8 cellular contexts compared by ENCODE assay signal in the genomic region with DNA sequence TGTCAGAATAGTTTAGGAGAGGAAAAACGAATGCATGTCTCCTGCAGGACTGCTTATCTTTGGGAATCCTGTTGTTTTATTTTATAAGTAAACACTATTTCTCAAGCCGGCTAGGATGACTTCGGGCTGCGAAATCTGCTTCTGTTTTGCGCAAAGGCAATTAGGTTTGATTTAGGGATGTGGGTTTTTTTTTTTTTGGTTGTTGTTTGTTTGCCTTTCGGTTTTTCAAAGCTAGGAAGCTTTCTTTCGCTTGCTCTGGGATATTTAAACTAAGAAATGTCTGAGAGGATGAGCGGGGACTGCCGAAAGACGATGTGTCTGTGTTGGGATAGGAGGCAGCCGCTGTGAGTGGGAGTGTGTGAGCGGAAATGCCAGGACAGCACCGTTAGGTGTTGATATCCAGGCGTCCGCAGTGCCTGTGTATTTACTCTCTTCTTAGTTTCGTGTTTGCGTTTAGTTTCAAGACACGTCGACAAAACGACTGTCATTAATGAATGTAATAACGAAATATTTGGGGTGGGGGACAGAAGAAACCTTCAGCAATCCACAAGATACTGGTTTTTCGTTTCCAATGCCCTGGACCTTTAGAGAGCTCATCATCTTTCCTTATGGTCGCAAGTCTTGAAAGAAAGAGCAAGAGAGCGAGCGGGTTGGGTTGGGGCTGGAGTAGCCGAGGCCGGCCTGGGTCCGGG. TPM values are rescaled to one million over a fixed set of nuclear protein-coding genes. Genes with fewer than 3 reads are reported as not detected.
DNase-seq lines count a peak whose midpoint lies in the region; ATAC-seq and TF ChIP-seq lines count a peak whose summit lies in the region.

No MANE protein-coding gene starts in this region.

- H3K4me1 ChIP-seq in HUES48 (ENCODE audit: control insufficient read depth, insufficient read depth, low read length) (peaks cover 17% of the 10 kb centered on the region), mucosa of stomach (ENCODE audit: control insufficient read depth, insufficient read depth, low read length) (peaks cover 60% of the 10 kb centered on the region)

- peaks cover 94% of the 10 kb centered on the region for H3K27me3 Mint-ChIP-seq in CD4-positive, alpha-beta T cell
- H3K27me3 Mint-ChIP-seq in activated CD8-positive, alpha-beta T cell treated with anti-CD3 and anti-CD28 coated beads for 36 hours = peaks cover 79% of the 10 kb centered on the region

- no peak overlapping the region for H3K27ac ChIP-seq in CD4-positive, alpha-beta T cell (ENCODE audit: low read depth, low read length)
- no peak overlapping the region for H3K27ac ChIP-seq in HUES48 (ENCODE audit: low read depth, low read length)

- H3K4me3 ChIP-seq in HUES48 (ENCODE audit: low read depth, low read length) (peak overlapping the region; percentile 39), mucosa of stomach (ENCODE audit: low read length) (no peak overlapping the region)

- H3K9ac ChIP-seq in HUES48 (ENCODE audit: low read depth, low read length) (no peak overlapping the region), mucosa of stomach (ENCODE audit: low read length) (peak overlapping the region; percentile 3)

- no peak overlapping the region for H3K27ac Mint-ChIP-seq in CD4-positive, alpha-beta T cell
- H3K27ac Mint-ChIP-seq in activated CD8-positive, alpha-beta T cell treated with anti-CD3 and anti-CD28 coated beads for 36 hours = no peak overlapping the region

- ATAC-seq in CD4-positive, alpha-beta T cell (ENCODE audit: poor library complexity) = no peak
- ATAC-seq in activated CD8-positive, alpha-beta T cell treated with anti-CD3 and anti-CD28 coated beads for 36 hours = no peak
- ATAC-seq in GM21447 (IDR thresholded peaks at IDR 0.05; ENCODE audit: unreplicated experiment) (no peak), HG03521 (IDR thresholded peaks at IDR 0.05; ENCODE audit: unreplicated experiment) (no peak)

- TF ChIP-seq CTCF in CD4-positive, alpha-beta T cell (IDR thresholded peaks at IDR 0.05) = no peak
- TF ChIP-seq CTCF in activated CD8-positive, alpha-beta T cell treated with anti-CD3 and anti-CD28 coated beads for 36 hours (IDR thresholded peaks at IDR 0.05) = no peak

- DNase-seq in CD4-positive, alpha-beta T cell = no peak
- peak; percentile 47 for DNase-seq in activated CD8-positive, alpha-beta T cell treated with anti-CD3 and anti-CD28 coated beads for 36 hours
- DNase-seq in SKM-1 treated with dmso at 0.1 percent for 144 hours (lab: John Stamatoyannopoulos, UW; ENCODE audit: unreplicated experiment) (no peak), NCI-H2171 treated with DMSO at 0.1 percent for 48 hours (lab: John Stamatoyannopoulos, UW) (no peak)

- no peaks in the 10 kb centered on the region for H3K36me3 Mint-ChIP-seq in CD4-positive, alpha-beta T cell (ENCODE audit: low read depth)
- H3K36me3 Mint-ChIP-seq in activated CD8-positive, alpha-beta T cell treated with anti-CD3 and anti-CD28 coated beads for 36 hours (ENCODE audit: low read depth) = no peaks in the 10 kb centered on the region

- intact Hi-C loops in CD4-positive, alpha-beta T cell (cut with DNase I, micrococcal nuclease) = loop anchor here in 1 of 2 experiments (5.0 kb wide), 1 partner anchor 50 kb away; no protein-coding TSS in a partner anchor
- intact Hi-C loops in activated CD8-positive, alpha-beta T cell treated with anti-CD3 and anti-CD28 coated beads for 36 hours (cut with micrococcal nuclease) = no loop called here

- H3K36me3 ChIP-seq in HUES48 (ENCODE audit: control insufficient read depth, insufficient read depth, low read length) (no peaks in the 10 kb centered on the region), mucosa of stomach (ENCODE audit: control insufficient read depth, insufficient read depth, low read length) (no peaks in the 10 kb centered on the region)

- peaks cover 65% of the 10 kb centered on the region for H3K4me1 Mint-ChIP-seq in CD4-positive, alpha-beta T cell (ENCODE audit: low read depth)
- H3K4me1 Mint-ChIP-seq in activated CD8-positive, alpha-beta T cell treated with anti-CD3 and anti-CD28 coated beads for 36 hours (ENCODE audit: low read depth) = peaks cover 50% of the 10 kb centered on the region

- peak overlapping the region; percentile 73 for H3K4me3 Mint-ChIP-seq in CD4-positive, alpha-beta T cell
- peak overlapping the region; percentile 66 for H3K4me3 Mint-ChIP-seq in activated CD8-positive, alpha-beta T cell treated with anti-CD3 and anti-CD28 coated beads for 36 hours

- POLR2A ChIA-PET in CD4-positive, alpha-beta T cell (lab: Charles Lee) = no interaction called here
- POLR2A ChIA-PET in activated CD8-positive, alpha-beta T cell treated with anti-CD3 and anti-CD28 coated beads for 36 hours (lab: Charles Lee) = interaction anchor here (0.6 to 1.0 kb wide), 2 partner anchors 9 to 541 kb away, joined by 3 read pairs; no protein-coding TSS in a partner anchor

- CTCF ChIA-PET in CD4-positive, alpha-beta T cell (lab: Charles Lee) = no interaction called here
- CTCF ChIA-PET in activated CD8-positive, alpha-beta T cell treated with anti-CD3 and anti-CD28 coated beads for 36 hours (lab: Charles Lee) = interaction anchor here (0.6 to 1.6 kb wide), 2 partner anchors 9 to 153 kb away, joined by 3 read pairs; no protein-coding TSS in a partner anchor

- no peaks in the 10 kb centered on the region for H3K9me3 Mint-ChIP-seq in CD4-positive, alpha-beta T cell
- no peaks in the 10 kb centered on the region for H3K9me3 Mint-ChIP-seq in activated CD8-positive, alpha-beta T cell treated with anti-CD3 and anti-CD28 coated beads for 36 hours

- H3K27me3 ChIP-seq in CD4-positive, alpha-beta T cell (ENCODE audit: control insufficient read depth, insufficient read depth, low read length) = peaks cover 94% of the 10 kb centered on the region
- H3K27me3 ChIP-seq in HUES48 (ENCODE audit: control insufficient read depth, insufficient read depth, low read length) (peaks cover 76% of the 10 kb centered on the region), mucosa of stomach (ENCODE audit: control insufficient read depth, insufficient read depth, low read length) (peaks cover 98% of the 10 kb centered on the region)

- no peaks in the 10 kb centered on the region for H3K9me3 ChIP-seq in CD4-positive, alpha-beta T cell (ENCODE audit: control insufficient read depth, low read length)
- H3K9me3 ChIP-seq in HUES48 (ENCODE audit: control insufficient read depth, insufficient read depth, low read length) (no peaks in the 10 kb centered on the region), mucosa of stomach (ENCODE audit: control insufficient read depth, low read length) (no peaks in the 10 kb centered on the region)

RNA-seq across cellular contexts. Expression of a gene that starts 0.6 kb away (rescaled TPM):
- total RNA-seq in CD4-positive, alpha-beta T cell = not detected
- under 1 TPM in 1 of 2 experiments, not detected in 1; 0.22 TPM for total RNA-seq in activated CD8-positive, alpha-beta T cell treated with anti-CD3 and anti-CD28 coated beads for 36 hours

RNA-seq across cellular contexts. Expression of a gene that starts 25.9 kb away (rescaled TPM):
- total RNA-seq in CD4-positive, alpha-beta T cell = 10 to 100 TPM; 11.4 to 15.2 TPM
- 100 to 1,000 TPM; 159 to 164 TPM for total RNA-seq in activated CD8-positive, alpha-beta T cell treated with anti-CD3 and anti-CD28 coated beads for 36 hours

Comparison
In these comparisons a context has a peak if more than half of its experiments do, and no peak if none do; other contexts are left out.
1. RNA of a gene that starts 25.9 kb away (total RNA-seq): 159 to 164 TPM in activated CD8-positive, alpha-beta T cell treated with anti-CD3 and anti-CD28 coated beads for 36 hours; 11.4 to 15.2 TPM in CD4-positive, alpha-beta T cell; every median in the first group is over 4 times any median in the second.